Comparison of ENCODE assay signal across 15 cellular contexts in the genomic region with DNA sequence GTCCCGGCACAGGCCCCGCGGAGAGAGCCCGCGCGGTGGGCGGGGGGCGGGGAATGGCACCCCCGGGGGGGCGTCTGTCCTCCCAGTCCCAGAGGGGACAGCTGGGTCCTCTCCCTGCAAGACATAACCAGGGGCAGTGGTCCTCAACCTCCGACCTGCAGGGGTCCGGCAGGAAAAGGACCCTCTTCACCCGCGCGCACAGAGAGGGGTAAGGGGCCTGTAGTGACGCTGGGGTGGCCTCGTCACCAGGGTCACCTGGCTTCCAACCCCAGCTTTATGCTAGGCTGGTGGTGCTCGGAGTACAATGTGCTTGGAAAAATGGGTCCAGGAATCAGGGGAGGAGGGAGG. TPM values are rescaled to one million over a fixed set of nuclear protein-coding genes. Genes with fewer than 3 reads are reported as not detected.
DNase-seq lines count a peak whose midpoint lies in the region; ATAC-seq and TF ChIP-seq lines count a peak whose summit lies in the region.
"Had no signal": no experiment of that assay in that cellular context is flagged by ENCODE, and none has a peak within 500 bp of the region (broad histone marks: within the 10 kb centered on the region; RNA-seq: fewer than 3 reads in every experiment).

No MANE protein-coding gene starts in this region.

- intact Hi-C loops in A673 (cut with micrococcal nuclease; ENCODE audit: unreplicated experiment): no loop called here
- intact Hi-C loops in PC-9 (cut with micrococcal nuclease; ENCODE audit: unreplicated experiment): loop anchor here (10.0 kb wide), 2 partner anchors 219 to 349 kb away; no protein-coding TSS in a partner anchor

- peaks cover 20% of the 10 kb centered on the region for H3K27me3 Mint-ChIP-seq in neural progenitor cell (ENCODE audit: insufficient read depth, low read depth)
- peaks cover 42 to 73% of the 10 kb centered on the region in 2 donors for H3K27me3 Mint-ChIP-seq in CD8-positive, alpha-beta memory T cell

- TF ChIP-seq EP300 in gastroesophageal sphincter (IDR thresholded peaks at IDR 0.05): no peak

- H3K4me1 ChIP-seq in A673 (ENCODE audit: insufficient read depth, low read length, poor library complexity, severe bottlenecking): peaks cover 4% of the 10 kb centered on the region
- H3K4me1 ChIP-seq in PC-9 (replicated peaks; ENCODE audit: insufficient read depth): no peaks in the 10 kb centered on the region
- peaks cover 0 to 32% (median 21%) of the 10 kb centered on the region in 3 donors for H3K4me1 ChIP-seq in gastroesophageal sphincter
- H3K4me1 ChIP-seq in neural progenitor cell: peaks cover 9% of the 10 kb centered on the region
- no peaks in the 10 kb centered on the region for H3K4me1 ChIP-seq in CD8-positive, alpha-beta memory T cell (ENCODE audit: insufficient read depth, low read length)

- H2AFZ ChIP-seq in PC-9: 0 out of 2 replicates have a peak overlapping the region, but pooled peaks have one; percentile 73
- H2AFZ ChIP-seq in neural progenitor cell (replicated peaks): peak overlapping the region; percentile 66

- H3K9me3 ChIP-seq in A673 (ENCODE audit: low read depth, low read length, poor library complexity, severe bottlenecking) (no peaks in the 10 kb centered on the region), PC-9 (ENCODE audit: insufficient read depth, low read depth) (no peaks in the 10 kb centered on the region), gastroesophageal sphincter (no peaks in the 10 kb centered on the region), neural progenitor cell (ENCODE audit: low read depth) (no peaks in the 10 kb centered on the region)
- no peaks in the 10 kb centered on the region for H3K9me3 ChIP-seq in CD8-positive, alpha-beta memory T cell (ENCODE audit: low read length)
- H3K9me3 ChIP-seq: A549 had no signal

- H3K4me3 Mint-ChIP-seq in neural progenitor cell: no peak overlapping the region
- H3K4me3 Mint-ChIP-seq in CD8-positive, alpha-beta memory T cell: no peak overlapping the region
- H3K4me3 Mint-ChIP-seq: activated naive CD4-positive, alpha-beta T cell treated with anti-CD3 and anti-CD28 coated beads, Interleukin-2, amount 50 U/mL, for 24 hours had no signal

- no peaks in the 10 kb centered on the region for H3K9me2 ChIP-seq in PC-9 (ENCODE audit: insufficient read depth)

- TF ChIP-seq POLR2A in gastroesophageal sphincter (IDR thresholded peaks at IDR 0.05): no peak

- no peak overlapping the region for H3K9ac ChIP-seq in neural progenitor cell

- 48 to 77% methylated on average over 2 of the region's 18 CpGs for WGBS in gastroesophageal sphincter (ENCODE audit: low coverage in 1 of 2), 2 donors

- H3F3A ChIP-seq in PC-9 (ENCODE audit: insufficient read depth, low read depth) (no peaks in the 10 kb centered on the region), neural progenitor cell (ENCODE audit: low read depth) (peaks cover 3% of the 10 kb centered on the region)

- no peaks in the 10 kb centered on the region for H3K9me3 Mint-ChIP-seq in neural progenitor cell
- no peaks in the 10 kb centered on the region for H3K9me3 Mint-ChIP-seq in CD8-positive, alpha-beta memory T cell
- H3K9me3 Mint-ChIP-seq: activated naive CD4-positive, alpha-beta T cell treated with anti-CD3 and anti-CD28 coated beads, Interleukin-2, amount 50 U/mL, for 24 hours had no signal

- CTCF ChIA-PET in A673 (lab: Charles Lee): no interaction called here
- CTCF ChIA-PET in PC-9 (lab: Charles Lee): interaction anchor here (0.6 to 0.7 kb wide), 2 partner anchors 84 to 349 kb away, joined by 5 to 7 read pairs; no protein-coding TSS in a partner anchor
- CTCF ChIA-PET in CD8-positive, alpha-beta memory T cell (lab: Charles Lee): no interaction called here

- TF ChIP-seq CTCF in A673 (conservative IDR thresholded peaks at IDR 0.05; ENCODE audit: low read depth, low read length) (no peak), PC-9 (conservative IDR thresholded peaks at IDR 0.05) (no peak), gastroesophageal sphincter (IDR thresholded peaks at IDR 0.05) (no peak), neural progenitor cell (IDR thresholded peaks at IDR 0.05) (no peak)

- peak; percentile 8 for ATAC-seq in gastroesophageal sphincter
- no peak for ATAC-seq in GM19467 (IDR thresholded peaks at IDR 0.05; ENCODE audit: unreplicated experiment)
- ATAC-seq in HG02798 (IDR thresholded peaks at IDR 0.05; ENCODE audit: poor library complexity, unreplicated experiment): no peak
- ATAC-seq: A549 had no signal

- no peak overlapping the region for H3K27ac Mint-ChIP-seq in neural progenitor cell
- no peak overlapping the region for H3K27ac Mint-ChIP-seq in CD8-positive, alpha-beta memory T cell
- H3K27ac Mint-ChIP-seq: activated naive CD4-positive, alpha-beta T cell treated with anti-CD3 and anti-CD28 coated beads, Interleukin-2, amount 50 U/mL, for 24 hours had no signal

- POLR2A ChIA-PET in A673 (lab: Charles Lee; ENCODE audit: low non-redundant PET): no interaction called here
- POLR2A ChIA-PET in PC-9 (lab: Charles Lee; ENCODE audit: unreplicated experiment): no interaction called here
- POLR2A ChIA-PET in CD8-positive, alpha-beta memory T cell (lab: Charles Lee): no interaction called here

- DNase-seq in A673 (ENCODE audit: low spot score): no peak
- DNase-seq in PC-9: no peak
- no peak for DNase-seq in neural progenitor cell (ENCODE audit: low spot score)
- DNase-seq in HK-2 (ENCODE audit: unreplicated experiment): no peak
- DNase-seq in CD8-positive, alpha-beta memory T cell: no peak
- DNase-seq: activated CD4-positive, alpha-beta T cell treated with anti-CD3 and anti-CD28 coated beads, Interleukin-2, amount 50 U/mL, for 48 hours; cortex of kidney; Kasumi-1 had no signal

- H3K36me3 ChIP-seq in A673 (ENCODE audit: insufficient read depth, low read length, poor library complexity, severe bottlenecking) (no peaks in the 10 kb centered on the region), PC-9 (ENCODE audit: low read depth) (no peaks in the 10 kb centered on the region), gastroesophageal sphincter (no peaks in the 10 kb centered on the region), neural progenitor cell (no peaks in the 10 kb centered on the region)
- no peaks in the 10 kb centered on the region for H3K36me3 ChIP-seq in CD8-positive, alpha-beta memory T cell (ENCODE audit: insufficient read depth, low read length)

- H3K4me1 Mint-ChIP-seq in neural progenitor cell: peaks cover 3% of the 10 kb centered on the region
- H3K4me1 Mint-ChIP-seq in CD8-positive, alpha-beta memory T cell: peaks cover 4 to 8% (median 5%) of the 10 kb centered on the region in 3 donors

- no peaks in the 10 kb centered on the region for H3K79me2 ChIP-seq in PC-9 (ENCODE audit: low read depth)
- no peaks in the 10 kb centered on the region for H3K79me2 ChIP-seq in neural progenitor cell (ENCODE audit: low read depth)

- peak overlapping the region; percentile 26 for H3K4me3 ChIP-seq in A673 (ENCODE audit: low read depth, low read length, poor library complexity, severe bottlenecking)
- H3K4me3 ChIP-seq in PC-9: peak overlapping the region; percentile 52; the same call in 1 of the 2 replicates
- peak overlapping the region; percentile 3 to 53 for H3K4me3 ChIP-seq in gastroesophageal sphincter
- peak overlapping the region; percentile 45 for H3K4me3 ChIP-seq in neural progenitor cell
- no peak overlapping the region for H3K4me3 ChIP-seq in CD8-positive, alpha-beta memory T cell (ENCODE audit: low read length)
- H3K4me3 ChIP-seq: A549 had no signal

- BruUV-seq in A673 (replicated peaks; lab: Mats Ljungman, UMichigan): no TSS peak
- BruUV-seq in PC-9 (replicated peaks; lab: Mats Ljungman, UMichigan): no TSS peak

- no peaks in the 10 kb centered on the region for H3K36me3 Mint-ChIP-seq in neural progenitor cell
- H3K36me3 Mint-ChIP-seq in CD8-positive, alpha-beta memory T cell: no peaks in the 10 kb centered on the region
- H3K36me3 Mint-ChIP-seq: activated naive CD4-positive, alpha-beta T cell treated with anti-CD3 and anti-CD28 coated beads, Interleukin-2, amount 50 U/mL, for 24 hours had no signal

- no peak overlapping the region for H3K27ac ChIP-seq in A673 (ENCODE audit: low read depth, low read length, poor library complexity, severe bottlenecking)
- H3K27ac ChIP-seq in PC-9: no peak overlapping the region
- peak overlapping the region in 3 of 4 donors; percentile 19 to 67 (median 64) for H3K27ac ChIP-seq in gastroesophageal sphincter
- H3K27ac ChIP-seq in neural progenitor cell: no peak overlapping the region
- H3K27ac ChIP-seq in CD8-positive, alpha-beta memory T cell (ENCODE audit: low read depth, low read length): no peak overlapping the region

- H4K20me1 ChIP-seq in PC-9 (ENCODE audit: insufficient read depth): peaks cover 7% of the 10 kb centered on the region; the same call in 1 of the 2 replicates
- no peaks in the 10 kb centered on the region for H4K20me1 ChIP-seq in neural progenitor cell (ENCODE audit: low read depth)

- H3K4me2 ChIP-seq in PC-9 (peak overlapping the region; percentile 79), neural progenitor cell (peak overlapping the region; percentile 93)
- H3K4me2 ChIP-seq: A549 had no signal

- no peaks in the 10 kb centered on the region for H3K27me3 ChIP-seq in A673 (replicated peaks; ENCODE audit: insufficient read depth, low read depth, low read length, poor library complexity)
- H3K27me3 ChIP-seq in PC-9 (ENCODE audit: insufficient read depth, low read depth): peaks cover 58% of the 10 kb centered on the region
- peaks cover 52% of the 10 kb centered on the region for H3K27me3 ChIP-seq in gastroesophageal sphincter
- H3K27me3 ChIP-seq in neural progenitor cell: peaks cover 73% of the 10 kb centered on the region
- peaks cover 15% of the 10 kb centered on the region for H3K27me3 ChIP-seq in CD8-positive, alpha-beta memory T cell (ENCODE audit: insufficient read depth, low read length, poor library complexity, severe bottlenecking)

RNA-seq across cellular contexts. Expression of a gene that starts 34.2 kb away (rescaled TPM):
- total RNA-seq in A673 (2021) (0.17 and 0.26 TPM in 2 replicates), PC-9 (2021) (0.90 and 1.4 TPM in 2 replicates), gastroesophageal sphincter (not detected), neural progenitor cell (ENCODE audit: low replicate concordance) (36.3 and 59.5 TPM in 2 replicates)
- not detected for total RNA-seq in CD8-positive, alpha-beta memory T cell
- polyA plus RNA-seq in CD8-positive, alpha-beta memory T cell: not detected
- total RNA-seq: posterior vena cava; T-helper 2 cell treated with Interferon-gamma antibody and Interleukin-4, amounts not matched to agents 100 ng/mL and 5 ng/mL, for 36 hours had no signal

Comparison
In these comparisons a context has a peak if more than half of its experiments do, and no peak if none do; other contexts are left out.
1. H3K27ac ChIP-seq: peak in gastroesophageal sphincter (3 of 4); none in A673 (single experiment), PC-9 (single experiment), neural progenitor cell (single experiment) and CD8-positive, alpha-beta memory T cell (single experiment).
2. RNA of a gene that starts 34.2 kb away (total RNA-seq): 36.3 to 59.5 TPM in neural progenitor cell; 0.90 to 1.4 TPM in PC-9, 0.17 to 0.26 TPM in A673, not detected in gastroesophageal sphincter and not detected in CD8-positive, alpha-beta memory T cell; every median in the first group is over 10 times any median in the second.